Comparison of ENCODE assay signal across 1 cellular context in genomic region chr1:20151906-20152598, GRCh38.
TF ChIP-seq lines count a peak whose summit lies in the region.

No MANE protein-coding gene starts in this region.

TF ChIP-seq in HepG2, 621 proteins besides CTCF, POLR2A, EP300 and RAD21 (continued from another document and continues in another):
- TF ChIP-seq ARID3A (IDR thresholded peaks at IDR 0.05; ENCODE audit: low read depth, low read length) (no peak), ZNF281 (CRISPR knock-in tag; IDR thresholded peaks at IDR 0.05; ENCODE audit: borderline replicate concordance) (no peak), HIC2 (CRISPR knock-in tag; IDR thresholded peaks at IDR 0.05; ENCODE audit: low read depth) (no peak), ARID4A (CRISPR knock-in tag; IDR thresholded peaks at IDR 0.05; ENCODE audit: borderline replicate concordance) (no peak), ZBTB26 (CRISPR knock-in tag; IDR thresholded peaks at IDR 0.05; ENCODE audit: borderline replicate concordance) (no peak), ISX (CRISPR knock-in tag; conservative IDR thresholded peaks at IDR 0.05) (no peak), ZNF678 (CRISPR knock-in tag; IDR thresholded peaks at IDR 0.05) (no peak), ESRRA (CRISPR knock-in tag; IDR thresholded peaks at IDR 0.05; ENCODE audit: low read depth) (no peak), HNF4G (IDR thresholded peaks at IDR 0.05; ENCODE audit: borderline replicate concordance, low read depth, low read length) (no peak), HNF4G (CRISPR knock-in tag; IDR thresholded peaks at IDR 0.05; ENCODE audit: borderline replicate concordance, low read depth) (no peak), ATF4 (CRISPR knock-in tag; IDR thresholded peaks at IDR 0.05) (no peak), CC2D1A (CRISPR knock-in tag; IDR thresholded peaks at IDR 0.05) (no peak), NFYB (CRISPR knock-in tag; IDR thresholded peaks at IDR 0.05) (no peak), PRDM15 (CRISPR knock-in tag; IDR thresholded peaks at IDR 0.05) (no peak), ONECUT2 (CRISPR knock-in tag; IDR thresholded peaks at IDR 0.05) (no peak), ZNF549 (CRISPR knock-in tag; IDR thresholded peaks at IDR 0.05) (no peak), HBP1 (CRISPR knock-in tag; IDR thresholded peaks at IDR 0.05; ENCODE audit: low read depth) (no peak), ADNP (CRISPR knock-in tag; IDR thresholded peaks at IDR 0.05) (no peak), NR2C2 (CRISPR knock-in tag; IDR thresholded peaks at IDR 0.05; ENCODE audit: borderline replicate concordance) (no peak), ZNF280B (CRISPR knock-in tag; IDR thresholded peaks at IDR 0.05; ENCODE audit: borderline replicate concordance) (peak; percentile 40; the same call in 1 of the 2 replicates), ZNF251 (CRISPR knock-in tag; IDR thresholded peaks at IDR 0.05) (no peak), RARA (CRISPR knock-in tag; IDR thresholded peaks at IDR 0.05) (no peak), FUBP1 (CRISPR knock-in tag; IDR thresholded peaks at IDR 0.05; ENCODE audit: borderline replicate concordance) (no peak), PCBP1 (IDR thresholded peaks at IDR 0.05; ENCODE audit: borderline replicate concordance, low read depth, low read length) (no peak), STAG1 (CRISPR knock-in tag; IDR thresholded peaks at IDR 0.05) (peak; percentile 98)
